Comparison of ENCODE assay signal across 1 cellular context in genomic region chr20:47534405-47534804, GRCh38.
TF ChIP-seq lines count a peak whose summit lies in the region.

No MANE protein-coding gene starts in this region.

TF ChIP-seq in GM12878, 131 proteins besides CTCF, POLR2A, EP300 and RAD21 (continued from another document):
- no peak for TF ChIP-seq ZBTB4 (CRISPR knock-in tag; IDR thresholded peaks at IDR 0.05)
